10 cellular contexts compared by ENCODE assay signal in the genomic region with DNA sequence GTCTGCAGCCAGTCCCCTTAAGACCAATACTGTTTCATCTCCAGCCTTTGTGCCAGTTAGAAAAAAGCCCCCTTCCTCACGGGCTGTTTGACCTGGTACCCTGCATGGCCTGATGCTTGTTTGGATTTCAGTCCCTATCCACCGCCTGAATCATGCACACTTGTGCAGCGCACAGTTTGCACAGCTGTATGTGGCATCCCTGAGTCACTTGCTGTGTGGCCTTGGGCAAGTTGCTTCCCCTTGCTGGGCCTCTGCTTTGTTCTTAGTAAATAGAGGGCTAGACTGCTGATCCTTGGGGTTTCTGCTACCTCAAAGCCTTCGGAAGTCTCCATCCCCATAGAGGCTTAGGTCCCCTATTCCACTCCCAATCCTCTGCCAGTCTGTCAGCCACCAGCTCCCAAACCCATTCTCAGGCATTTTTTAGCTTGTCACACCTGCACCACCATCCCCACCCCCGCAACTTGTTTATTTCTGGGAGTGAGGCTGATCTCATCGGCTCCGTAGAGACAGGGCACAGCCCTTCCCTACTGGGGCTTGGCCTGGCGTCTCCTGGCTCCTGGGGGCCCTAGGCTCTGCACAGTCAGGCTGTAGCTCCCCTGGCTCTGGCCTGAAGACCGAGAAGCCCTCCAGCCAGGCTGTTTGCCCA. TPM values are rescaled to one million over a fixed set of nuclear protein-coding genes. Genes with fewer than 3 reads are reported as not detected.
DNase-seq lines count a peak whose midpoint lies in the region; ATAC-seq, FAIRE-seq and TF ChIP-seq lines count a peak whose summit lies in the region.
"Had no signal": no experiment of that assay in that cellular context is flagged by ENCODE, and none has a peak within 500 bp of the region (broad histone marks: within the 10 kb centered on the region; RNA-seq: fewer than 3 reads in every experiment).

No MANE protein-coding gene starts in this region.

- intact Hi-C loops in Right ventricle myocardium inferior (cut with DNase I): no loop called here
- intact Hi-C loops in cardiac septum (cut with DNase I): no loop called here

- no peak overlapping the region for H3K14ac ChIP-seq in mesenchymal stem cell (ENCODE audit: low read length in 2 of 2)

- CTCF ChIA-PET in activated CD8-positive, alpha-beta T cell treated with anti-CD3 and anti-CD28 coated beads, Interleukin-2, amount 10 ng/mL, durations not matched to agents 7 days and 5 days (lab: Charles Lee): no interaction called here

- H3K79me2 ChIP-seq in astrocyte (ENCODE audit: insufficient read depth, low read length): no peaks in the 10 kb centered on the region

- H3K9me3 ChIP-seq in astrocyte (ENCODE audit: insufficient read depth, low read depth, low read length) (no peaks in the 10 kb centered on the region), mesenchymal stem cell (ENCODE audit: control insufficient read depth, low read length) (no peaks in the 10 kb centered on the region)

- H3K9me3 Mint-ChIP-seq in astrocyte (ENCODE audit: unreplicated experiment): no peaks in the 10 kb centered on the region
- H3K9me3 Mint-ChIP-seq in activated CD8-positive, alpha-beta T cell treated with anti-CD3 and anti-CD28 coated beads, Interleukin-2, amount 10 ng/mL, durations not matched to agents 7 days and 5 days (ENCODE audit: insufficient read depth): no peaks in the 10 kb centered on the region

- H4K8ac ChIP-seq in mesenchymal stem cell (ENCODE audit: low read length): peak overlapping the region; percentile 57

- H3K27me3 ChIP-seq in astrocyte (ENCODE audit: insufficient read depth, low read length) (no peaks in the 10 kb centered on the region), mesenchymal stem cell (ENCODE audit: control insufficient read depth in 1 of 2, insufficient read depth in 1 of 2, low read length in 2 of 2) (no peaks in the 10 kb centered on the region)

- H3K36me3 ChIP-seq in astrocyte (ENCODE audit: insufficient read depth, low read length) (no peaks in the 10 kb centered on the region), mesenchymal stem cell (ENCODE audit: control insufficient read depth in 1 of 2, insufficient read depth in 2 of 2, low read depth in 1 of 2, low read length in 2 of 2) (peaks cover 0 to 16% of the 10 kb centered on the region in 2 experiments)

- H2BK12ac ChIP-seq in mesenchymal stem cell (ENCODE audit: low read length in 2 of 2): peak overlapping the region in 1 of 2 experiments; percentile 45

- H4K91ac ChIP-seq in mesenchymal stem cell (ENCODE audit: low read length): peak overlapping the region; percentile 63

- peaks cover 1% of the 10 kb centered on the region for H3K36me3 Mint-ChIP-seq in astrocyte (ENCODE audit: low read depth, unreplicated experiment)
- H3K36me3 Mint-ChIP-seq in activated CD8-positive, alpha-beta T cell treated with anti-CD3 and anti-CD28 coated beads, Interleukin-2, amount 10 ng/mL, durations not matched to agents 7 days and 5 days (ENCODE audit: low read depth): no peaks in the 10 kb centered on the region

- H3K18ac ChIP-seq in mesenchymal stem cell (ENCODE audit: low read depth in 1 of 2, low read length in 2 of 2): peak overlapping the region; percentile 1 to 68

- no peak overlapping the region for H2BK120ac ChIP-seq in mesenchymal stem cell (ENCODE audit: low read depth, low read length)

- H2AFZ ChIP-seq in astrocyte (ENCODE audit: low read depth, low read length): no peak overlapping the region
- no peak overlapping the region for H2AFZ ChIP-seq in mesenchymal stem cell (ENCODE audit: low read depth, low read length)

- no peak overlapping the region for H3K4me3 ChIP-seq in astrocyte (ENCODE audit: insufficient read depth, low read depth, low read length)
- no peak overlapping the region for H3K4me3 ChIP-seq in mesenchymal stem cell (ENCODE audit: insufficient read depth in 1 of 2, low read depth in 1 of 2, low read length in 2 of 2)

- H3K4me1 ChIP-seq in astrocyte (ENCODE audit: insufficient read depth, low read length) (peaks cover 53% of the 10 kb centered on the region), mesenchymal stem cell (ENCODE audit: control insufficient read depth, insufficient read depth, low read depth, low read length) (peaks cover 81% of the 10 kb centered on the region)

- H3K4me2 ChIP-seq in astrocyte (ENCODE audit: low read length) (peak overlapping the region; percentile 13), mesenchymal stem cell (ENCODE audit: low read length, poor library complexity, severe bottlenecking) (no peak overlapping the region)

- no peak overlapping the region for H3K23ac ChIP-seq in mesenchymal stem cell (ENCODE audit: low read length in 2 of 2)

- no peaks in the 10 kb centered on the region for H4K20me1 ChIP-seq in astrocyte (ENCODE audit: insufficient read depth, low read length)

- H3K79me1 ChIP-seq in mesenchymal stem cell (replicated peaks; ENCODE audit: low read length, poor library complexity, severe bottlenecking): peaks cover 2% of the 10 kb centered on the region

- H2AK5ac ChIP-seq in mesenchymal stem cell (ENCODE audit: low read length, severe bottlenecking): peak overlapping the region; percentile 92

- peak overlapping the region; percentile 78 for H3K27ac Mint-ChIP-seq in astrocyte (ENCODE audit: unreplicated experiment)
- H3K27ac Mint-ChIP-seq in activated CD8-positive, alpha-beta T cell treated with anti-CD3 and anti-CD28 coated beads, Interleukin-2, amount 10 ng/mL, durations not matched to agents 7 days and 5 days: no peak overlapping the region

- peak overlapping the region; percentile 62 for H3K9ac ChIP-seq in astrocyte (ENCODE audit: low read length)
- no peak overlapping the region for H3K9ac ChIP-seq in mesenchymal stem cell (ENCODE audit: low read length)

- ATAC-seq in Right ventricle myocardium inferior (no peak), HG03135 (IDR thresholded peaks at IDR 0.05; ENCODE audit: unreplicated experiment) (no peak), GM21381 (IDR thresholded peaks at IDR 0.05; ENCODE audit: unreplicated experiment) (no peak)
- no peak for ATAC-seq in activated CD8-positive, alpha-beta T cell treated with anti-CD3 and anti-CD28 coated beads, Interleukin-2, amount 10 ng/mL, durations not matched to agents 7 days and 5 days
- ATAC-seq: sciatic nerve had no signal

- DNase-seq in Right ventricle myocardium inferior (ENCODE audit: missing footprints) (peak; percentile 7), cardiac septum (ENCODE audit: low spot score) (no peak), astrocyte (ENCODE audit: low read depth) (no peak), mesenchymal stem cell (peak; percentile 59), activated T-cell treated with anti-CD3 and anti-CD28 coated beads for 4 hours (no peak)
- DNase-seq in activated CD8-positive, alpha-beta T cell treated with anti-CD3 and anti-CD28 coated beads, Interleukin-2, amount 10 ng/mL, durations not matched to agents 7 days and 5 days: no peak

- POLR2A ChIA-PET in activated CD8-positive, alpha-beta T cell treated with anti-CD3 and anti-CD28 coated beads, Interleukin-2, amount 10 ng/mL, durations not matched to agents 7 days and 5 days (lab: Charles Lee): no interaction called here

- H3K4me1 Mint-ChIP-seq in astrocyte (ENCODE audit: low read depth, unreplicated experiment): peaks cover 41% of the 10 kb centered on the region
- H3K4me1 Mint-ChIP-seq in activated CD8-positive, alpha-beta T cell treated with anti-CD3 and anti-CD28 coated beads, Interleukin-2, amount 10 ng/mL, durations not matched to agents 7 days and 5 days (ENCODE audit: low read depth): peaks cover 7% of the 10 kb centered on the region

- H2BK15ac ChIP-seq in mesenchymal stem cell (ENCODE audit: low read depth, poor library complexity, severe bottlenecking): peak overlapping the region; percentile 75

- 62% methylated on average over 9 of the region's 9 CpGs for WGBS in mesenchymal stem cell

- FAIRE-seq in astrocyte (lab: Jason Lieb, UNC): no peak

- H2BK5ac ChIP-seq in mesenchymal stem cell (ENCODE audit: low read depth, low read length, poor library complexity, severe bottlenecking): peak overlapping the region; percentile 36

- no peak overlapping the region for H3K27ac ChIP-seq in astrocyte (ENCODE audit: low read depth, low read length)
- peak overlapping the region; percentile 82 for H3K27ac ChIP-seq in mesenchymal stem cell (ENCODE audit: low read length, poor library complexity, severe bottlenecking)
- H3K27ac ChIP-seq: HL-60 had no signal

- peak overlapping the region in 1 of 2 experiments; percentile 0 for H3K4ac ChIP-seq in mesenchymal stem cell (ENCODE audit: low read depth in 1 of 2, low read length in 2 of 2)

- no peak overlapping the region for H3K4me3 Mint-ChIP-seq in astrocyte (ENCODE audit: unreplicated experiment)
- no peak overlapping the region for H3K4me3 Mint-ChIP-seq in activated CD8-positive, alpha-beta T cell treated with anti-CD3 and anti-CD28 coated beads, Interleukin-2, amount 10 ng/mL, durations not matched to agents 7 days and 5 days

- no peak for TF ChIP-seq CTCF in astrocyte (IDR thresholded peaks at IDR 0.05; ENCODE audit: insufficient read depth, low read depth, low read length)

- H3K27me3 Mint-ChIP-seq in astrocyte (ENCODE audit: low read depth, unreplicated experiment): no peaks in the 10 kb centered on the region
- no peaks in the 10 kb centered on the region for H3K27me3 Mint-ChIP-seq in activated CD8-positive, alpha-beta T cell treated with anti-CD3 and anti-CD28 coated beads, Interleukin-2, amount 10 ng/mL, durations not matched to agents 7 days and 5 days (ENCODE audit: low read depth)

RNA-seq across cellular contexts. Expression of gene KRT80, which starts 8.8 kb away (rescaled TPM):
- total RNA-seq in Right ventricle myocardium inferior (not detected), cardiac septum (1.2 TPM), astrocyte (2.8 and 3.6 TPM in 2 replicates)
- 0.72 TPM for polyA plus RNA-seq in mesenchymal stem cell (2013, experiment 1 of 2)
- 0.84 TPM for polyA plus RNA-seq in mesenchymal stem cell (2013, experiment 2 of 2)
- total RNA-seq in activated CD8-positive, alpha-beta T cell treated with anti-CD3 and anti-CD28 coated beads, Interleukin-2, amount 10 ng/mL, durations not matched to agents 7 days and 5 days: not detected

RNA-seq across cellular contexts. Expression of gene KRT7, which starts 50.0 kb away (rescaled TPM):
- total RNA-seq in Right ventricle myocardium inferior (not detected), cardiac septum (1.2 TPM), astrocyte (97.6 and 149 TPM in 2 replicates)
- 5.1 TPM for polyA plus RNA-seq in mesenchymal stem cell (2013, experiment 1 of 2)
- 5.7 TPM for polyA plus RNA-seq in mesenchymal stem cell (2013, experiment 2 of 2)
- 10 to 100 TPM; 14.4 to 14.7 TPM for total RNA-seq in activated CD8-positive, alpha-beta T cell treated with anti-CD3 and anti-CD28 coated beads, Interleukin-2, amount 10 ng/mL, durations not matched to agents 7 days and 5 days

Comparison
In these comparisons a context has a peak if more than half of its experiments do, and no peak if none do; other contexts are left out.
1. DNase-seq: peak in Right ventricle myocardium inferior (single experiment) and mesenchymal stem cell (single experiment); none in cardiac septum (single experiment), astrocyte (single experiment), activated CD8-positive, alpha-beta T cell treated with anti-CD3 and anti-CD28 coated beads, Interleukin-2, amount 10 ng/mL, durations not matched to agents 7 days and 5 days (single experiment) and activated T-cell treated with anti-CD3 and anti-CD28 coated beads for 4 hours (single experiment).